Comparison of ENCODE assay signal across 8 cellular contexts in the genomic region with DNA sequence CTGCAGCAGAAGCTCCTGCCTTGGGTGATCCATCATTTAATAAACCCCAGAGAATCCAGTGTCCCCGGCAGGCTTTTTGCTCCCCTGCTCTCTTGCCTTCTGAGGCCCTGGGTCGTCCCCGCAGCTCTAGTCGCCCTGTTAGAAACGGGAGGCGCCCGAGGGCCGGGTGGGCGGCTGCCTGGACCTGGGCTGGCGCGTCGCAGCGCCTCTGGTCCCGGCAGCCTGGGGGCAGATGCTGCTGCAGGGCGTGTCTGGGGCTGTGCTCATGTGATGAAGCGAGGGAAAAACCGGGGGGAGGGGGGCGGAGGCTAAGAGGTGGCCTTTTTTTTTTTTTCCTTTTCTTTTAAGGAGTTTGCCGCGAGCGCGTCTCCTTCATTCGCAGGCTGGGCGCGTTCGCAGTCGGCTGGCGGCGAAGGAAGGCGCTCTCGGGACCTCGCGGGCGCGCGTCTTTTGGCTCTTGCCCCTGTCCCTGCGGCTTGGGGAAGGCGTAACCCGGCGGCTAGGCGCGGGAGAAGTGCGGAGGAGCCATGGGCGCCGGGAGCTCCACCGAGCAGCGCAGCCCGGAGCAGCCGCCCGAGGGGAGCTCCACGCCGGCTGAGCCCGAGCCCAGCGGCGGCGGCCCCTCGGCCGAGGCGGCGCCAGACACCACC. TPM values are rescaled to one million over a fixed set of nuclear protein-coding genes. Genes with fewer than 3 reads are reported as not detected.
DNase-seq lines count a peak whose midpoint lies in the region; ATAC-seq and TF ChIP-seq lines count a peak whose summit lies in the region.

No MANE protein-coding gene starts in this region.

- peak overlapping the region; percentile 64 to 65 (median 64) for H3K9ac ChIP-seq in skeletal muscle tissue (ENCODE audit: low read depth in 1 of 3, low read length in 3 of 3)

- peak overlapping the region; percentile 58 for H3K27ac ChIP-seq in SJCRH30
- peak overlapping the region; percentile 82 for H3K27ac ChIP-seq in caudate nucleus (ENCODE audit: low read depth, low read length)
- peak overlapping the region; percentile 66 for H3K27ac ChIP-seq in skeletal muscle tissue (ENCODE audit: low read depth, low read length)

- no peaks in the 10 kb centered on the region for H3K27me3 ChIP-seq in SJCRH30
- peaks cover 9 to 24% (median 16%) of the 10 kb centered on the region in 3 donors for H3K27me3 ChIP-seq in skeletal muscle tissue (ENCODE audit: control insufficient read depth in 3 of 3, insufficient read depth in 3 of 3, low read length in 3 of 3)

- no peak for ATAC-seq in GM21529 (IDR thresholded peaks at IDR 0.05; ENCODE audit: unreplicated experiment)
- no peak for ATAC-seq in HG02970 (IDR thresholded peaks at IDR 0.05; ENCODE audit: low FRiP score, unreplicated experiment)

- H3K9me3 ChIP-seq in SJCRH30 (replicated peaks) (no peaks in the 10 kb centered on the region; the same call in 1 of the 2 replicates), skeletal muscle tissue (ENCODE audit: control insufficient read depth in 3 of 3, low read length in 3 of 3) (peaks cover 0 to 2% (median 0%) of the 10 kb centered on the region in 3 donors)

- H3K4me1 ChIP-seq in SJCRH30 (peaks cover 3% of the 10 kb centered on the region; the same call in 1 of the 2 replicates), skeletal muscle tissue (ENCODE audit: control insufficient read depth in 3 of 3, insufficient read depth in 3 of 3, low read length in 3 of 3) (peaks cover 3 to 14% (median 11%) of the 10 kb centered on the region in 3 donors)

- peak overlapping the region; percentile 75 for H3K4me3 ChIP-seq in SJCRH30
- peak overlapping the region; percentile 66 to 71 (median 67) for H3K4me3 ChIP-seq in skeletal muscle tissue (ENCODE audit: low read length in 3 of 3)

- no peaks in the 10 kb centered on the region for H3K36me3 ChIP-seq in SJCRH30
- no peaks in the 10 kb centered on the region for H3K36me3 ChIP-seq in skeletal muscle tissue (ENCODE audit: control insufficient read depth in 3 of 3, insufficient read depth in 3 of 3, low read length in 3 of 3)

- TF ChIP-seq CTCF in AG09319 (IDR thresholded peaks at IDR 0.05; ENCODE audit: low read depth, low read length) = no peak; the same call in 1 of the 2 replicates

- DNase-seq in AG09319 (ENCODE audit: extremely low read depth, low read depth) = peak; percentile 61
- DNase-seq in HEK293T (ENCODE audit: extremely low spot score) = peak; percentile 87
- peak; percentile 92 to 93 for DNase-seq in SJCRH30
- peak in 54 of 61 donors; percentile 10 to 86 (median 61) for DNase-seq in caudate nucleus (lab: John Stamatoyannopoulos, UW)
- DNase-seq in iris pigment epithelial cell (ENCODE audit: low read depth) = peak; percentile 78

- CTCF ChIA-PET in HEK293T (lab: Yijun Ruan, JAX) = interaction anchor here (0.6 to 1.5 kb wide), 3 partner anchors 12 to 162 kb away, joined by 3 to 4 read pairs (median 3); no protein-coding TSS in a partner anchor

- POLR2A ChIA-PET in HEK293T (lab: Yijun Ruan, JAX) = interaction anchor here (1.1 to 1.7 kb wide), 4 partner anchors 15 to 56 kb away, joined by 3 to 5 read pairs (median 4); no protein-coding TSS in a partner anchor

TF ChIP-seq in HEK293T, 16 proteins besides CTCF, POLR2A, EP300 and RAD21:
- TF ChIP-seq CTBP1 (IDR thresholded peaks at IDR 0.05; ENCODE audit: borderline replicate concordance) = peak; percentile 80
- no peak for TF ChIP-seq FOXM1 (IDR thresholded peaks at IDR 0.05; ENCODE audit: borderline replicate concordance)
- no peak for TF ChIP-seq SUZ12 (IDR thresholded peaks at IDR 0.05)
- TF ChIP-seq ZNF384 (IDR thresholded peaks at IDR 0.05) = peak; percentile 80
- TF ChIP-seq NFRKB (IDR thresholded peaks at IDR 0.05) = no peak

RNA-seq across cellular contexts. Expression of gene AKAP12, which starts 0.4 kb away (rescaled TPM):
- 63.4 and 70.8 TPM in 2 replicates for total RNA-seq in SJCRH30 (2014; rRNA removed; shearing (Covaris generic))
- 99.7 TPM for total RNA-seq in skeletal muscle tissue
